In the genomic region with DNA sequence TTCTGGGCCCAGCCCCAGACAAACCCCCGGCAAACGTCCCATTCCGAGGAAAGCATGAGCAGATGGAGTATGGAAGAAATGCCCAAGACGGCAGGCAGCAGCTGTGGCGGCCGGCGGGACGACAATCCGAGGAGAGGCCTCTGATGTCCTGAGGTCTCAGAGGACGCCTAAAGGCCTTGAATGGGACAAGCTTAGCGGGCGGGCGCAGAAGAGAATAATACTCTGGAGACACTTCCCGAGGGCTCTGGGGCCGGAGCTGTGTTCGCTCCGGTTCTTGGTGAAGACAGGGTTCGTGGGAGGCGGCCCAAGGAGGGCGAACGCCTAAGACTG, we compare ENCODE assay signal across 1 cellular context.
A peak's percentile ranks its signal among the peaks of the same experiment; 100 is the strongest.
TF ChIP-seq lines count a peak whose summit lies in the region.

No MANE protein-coding gene starts in this region.

TF ChIP-seq in H1, 55 proteins besides CTCF, POLR2A, EP300 and RAD21:
- TF ChIP-seq JUN (IDR thresholded peaks at IDR 0.05; ENCODE audit: low read depth, low read length) = no peak
- no peak for TF ChIP-seq TCF12 (IDR thresholded peaks at IDR 0.05; ENCODE audit: low read depth, low read length)
- TF ChIP-seq KDM4A (IDR thresholded peaks at IDR 0.05; ENCODE audit: low read depth, low read length, severe bottlenecking) = peak; percentile 2
TF ChIP-seq in H1: peak in this region for 1.
